9 cellular contexts compared by ENCODE assay signal in the genomic region with DNA sequence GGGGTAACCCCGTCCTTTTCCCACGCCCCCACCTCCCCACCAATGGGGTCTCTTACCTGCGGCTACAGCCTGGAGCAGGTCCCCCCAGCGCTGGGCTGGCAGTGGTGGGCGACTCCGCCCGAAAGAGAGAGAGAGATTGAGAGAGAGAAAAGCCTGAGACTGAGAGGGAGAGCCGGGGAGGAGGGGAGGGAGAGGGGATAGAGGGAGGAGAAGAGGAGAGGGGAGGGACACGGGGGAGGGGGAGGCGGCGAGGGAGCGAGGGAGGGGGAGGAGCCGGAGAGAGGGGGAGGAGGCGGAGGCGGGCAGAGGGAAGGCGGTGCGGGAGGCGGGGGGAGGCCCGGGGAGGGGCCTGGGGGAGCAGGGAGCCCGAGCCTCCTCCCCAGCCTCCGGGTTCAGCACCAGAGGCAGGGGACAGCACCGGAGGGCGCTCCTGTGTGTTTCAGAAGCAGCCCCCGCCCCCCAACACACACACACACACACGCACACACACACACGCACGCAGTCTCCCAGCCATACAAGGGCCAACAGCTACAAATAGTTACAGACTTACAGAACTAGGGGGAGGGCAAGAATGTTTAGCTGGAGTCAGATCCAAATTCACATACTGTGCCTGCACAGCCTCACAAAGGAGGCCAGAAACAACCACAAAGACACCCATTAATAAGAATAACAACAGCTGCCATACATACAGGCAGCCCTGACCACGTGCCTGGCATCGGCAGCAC. TPM values are rescaled to one million over a fixed set of nuclear protein-coding genes. Genes with fewer than 3 reads are reported as not detected.
A peak's percentile ranks its signal among the peaks of the same experiment; 100 is the strongest.
DNase-seq lines count a peak whose midpoint lies in the region; ATAC-seq and TF ChIP-seq lines count a peak whose summit lies in the region.
"Had no signal": no experiment of that assay in that cellular context is flagged by ENCODE, and none has a peak within 500 bp of the region (broad histone marks: within the 10 kb centered on the region; RNA-seq: fewer than 3 reads in every experiment).

A gene with protein sequence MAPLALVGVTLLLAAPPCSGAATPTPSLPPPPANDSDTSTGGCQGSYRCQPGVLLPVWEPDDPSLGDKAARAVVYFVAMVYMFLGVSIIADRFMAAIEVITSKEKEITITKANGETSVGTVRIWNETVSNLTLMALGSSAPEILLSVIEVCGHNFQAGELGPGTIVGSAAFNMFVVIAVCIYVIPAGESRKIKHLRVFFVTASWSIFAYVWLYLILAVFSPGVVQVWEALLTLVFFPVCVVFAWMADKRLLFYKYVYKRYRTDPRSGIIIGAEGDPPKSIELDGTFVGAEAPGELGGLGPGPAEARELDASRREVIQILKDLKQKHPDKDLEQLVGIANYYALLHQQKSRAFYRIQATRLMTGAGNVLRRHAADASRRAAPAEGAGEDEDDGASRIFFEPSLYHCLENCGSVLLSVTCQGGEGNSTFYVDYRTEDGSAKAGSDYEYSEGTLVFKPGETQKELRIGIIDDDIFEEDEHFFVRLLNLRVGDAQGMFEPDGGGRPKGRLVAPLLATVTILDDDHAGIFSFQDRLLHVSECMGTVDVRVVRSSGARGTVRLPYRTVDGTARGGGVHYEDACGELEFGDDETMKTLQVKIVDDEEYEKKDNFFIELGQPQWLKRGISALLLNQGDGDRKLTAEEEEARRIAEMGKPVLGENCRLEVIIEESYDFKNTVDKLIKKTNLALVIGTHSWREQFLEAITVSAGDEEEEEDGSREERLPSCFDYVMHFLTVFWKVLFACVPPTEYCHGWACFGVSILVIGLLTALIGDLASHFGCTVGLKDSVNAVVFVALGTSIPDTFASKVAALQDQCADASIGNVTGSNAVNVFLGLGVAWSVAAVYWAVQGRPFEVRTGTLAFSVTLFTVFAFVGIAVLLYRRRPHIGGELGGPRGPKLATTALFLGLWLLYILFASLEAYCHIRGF (minus strand): TSS at position 161 of the 725 bp plus-strand sequence. CDS start 5,490 bp downstream, outside the sequence.

- peak within 1 kb of the TSS; percentile 10 for H3K9ac ChIP-seq in mesendoderm (ENCODE audit: low read length)

- no peak within 1 kb of the TSS for H3K23ac ChIP-seq in mesendoderm (ENCODE audit: low read length)

- no peak within 1 kb of the TSS for H4K8ac ChIP-seq in mesendoderm (ENCODE audit: low read depth, low read length)

- no peak within 1 kb of the TSS for H3K4me3 Mint-ChIP-seq in activated CD8-positive, alpha-beta T cell treated with anti-CD3 and anti-CD28 coated beads for 36 hours
- H3K4me3 Mint-ChIP-seq: dendritic cell treated with granulocyte-macrophage colony-stimulating factor and Interleukin-4, amounts not matched to agents 40 ng/mL and 50 ng/mL, for 4 days had no signal

- no CpG with 5 or more reads among the region's 29 CpGs for WGBS in mesendoderm (ENCODE audit: extremely low coverage, insufficient coverage, low lambda C conversion rate)

- peak; percentile 90 for ATAC-seq in activated CD8-positive, alpha-beta T cell treated with anti-CD3 and anti-CD28 coated beads for 36 hours
- ATAC-seq in HG02798 (IDR thresholded peaks at IDR 0.05; ENCODE audit: poor library complexity, unreplicated experiment), result no peak

- H3K36me3 ChIP-seq in mesendoderm (ENCODE audit: control insufficient read depth, insufficient read depth, low read length), result no peaks in the 10 kb centered on the region

- H3K18ac ChIP-seq in mesendoderm (ENCODE audit: low read length), result peak within 1 kb of the TSS; percentile 46

- no peaks in the 10 kb centered on the region for H3K4me1 ChIP-seq in mesendoderm (ENCODE audit: control insufficient read depth, low read depth, low read length)

- no peak within 1 kb of the TSS for H3K27ac Mint-ChIP-seq in activated CD8-positive, alpha-beta T cell treated with anti-CD3 and anti-CD28 coated beads for 36 hours
- H3K27ac Mint-ChIP-seq: dendritic cell treated with granulocyte-macrophage colony-stimulating factor and Interleukin-4, amounts not matched to agents 40 ng/mL and 50 ng/mL, for 4 days had no signal

- H3K79me2 ChIP-seq in mesendoderm (ENCODE audit: control insufficient read depth, insufficient read depth, low read length), result no peaks in the 10 kb centered on the region

- H3K4me3 ChIP-seq in mesendoderm (ENCODE audit: low read length), result peak within 1 kb of the TSS; percentile 10

- H3K4me1 Mint-ChIP-seq in activated CD8-positive, alpha-beta T cell treated with anti-CD3 and anti-CD28 coated beads for 36 hours (ENCODE audit: low read depth), result peaks cover 11% of the 10 kb centered on the region

- no peaks in the 10 kb centered on the region for H3K9me3 Mint-ChIP-seq in activated CD8-positive, alpha-beta T cell treated with anti-CD3 and anti-CD28 coated beads for 36 hours
- H3K9me3 Mint-ChIP-seq: dendritic cell treated with granulocyte-macrophage colony-stimulating factor and Interleukin-4, amounts not matched to agents 40 ng/mL and 50 ng/mL, for 4 days had no signal

- intact Hi-C loops in activated CD8-positive, alpha-beta T cell treated with anti-CD3 and anti-CD28 coated beads for 36 hours (cut with micrococcal nuclease), result no loop called here

- H3K27me3 Mint-ChIP-seq in activated CD8-positive, alpha-beta T cell treated with anti-CD3 and anti-CD28 coated beads for 36 hours, result peaks cover 33% of the 10 kb centered on the region

- peak within 1 kb of the TSS; percentile 50 for H3K56ac ChIP-seq in mesendoderm (ENCODE audit: low read length)

- no peaks in the 10 kb centered on the region for H3K79me1 ChIP-seq in mesendoderm (ENCODE audit: low read length)

- no peak within 1 kb of the TSS for H2AK5ac ChIP-seq in mesendoderm (ENCODE audit: low read length)

- peaks cover 1% of the 10 kb centered on the region for H3K36me3 Mint-ChIP-seq in activated CD8-positive, alpha-beta T cell treated with anti-CD3 and anti-CD28 coated beads for 36 hours (ENCODE audit: low read depth)

- H3K4ac ChIP-seq in mesendoderm (ENCODE audit: low read depth, low read length), result no peak within 1 kb of the TSS

- H4K5ac ChIP-seq in mesendoderm (ENCODE audit: low read length), result no peak within 1 kb of the TSS

- H2BK15ac ChIP-seq in mesendoderm (replicated peaks; ENCODE audit: low read depth), result no peak within 1 kb of the TSS

- H2BK120ac ChIP-seq in mesendoderm (ENCODE audit: low read depth, low read length), result no peak within 1 kb of the TSS

- H3K27me3 ChIP-seq in mesendoderm (ENCODE audit: insufficient read depth, low read length, poor library complexity), result no peaks in the 10 kb centered on the region

- no peak within 1 kb of the TSS for H2BK5ac ChIP-seq in mesendoderm (ENCODE audit: low read length)

- TF ChIP-seq CTCF in activated CD8-positive, alpha-beta T cell treated with anti-CD3 and anti-CD28 coated beads for 36 hours (IDR thresholded peaks at IDR 0.05), result no peak

- POLR2A ChIA-PET in activated CD8-positive, alpha-beta T cell treated with anti-CD3 and anti-CD28 coated beads for 36 hours (lab: Charles Lee), result interaction anchor here (1.2 to 1.6 kb wide), 2 partner anchors 13 to 46 kb away, joined by 3 read pairs; no protein-coding TSS in a partner anchor

- CTCF ChIA-PET in activated CD8-positive, alpha-beta T cell treated with anti-CD3 and anti-CD28 coated beads for 36 hours (lab: Charles Lee), result interaction anchor here (0.6 to 0.9 kb wide), 2 partner anchors 12 to 342 kb away, joined by 3 to 4 read pairs; partner anchors contain the start of gene KPTN

- peak within 1 kb of the TSS; percentile 23 for H3K4me2 ChIP-seq in mesendoderm (ENCODE audit: low read length)

- H3K27ac ChIP-seq in mesendoderm (ENCODE audit: low read depth, low read length), result no peak within 1 kb of the TSS

- peak in 2 of 3 experiments; percentile 71 to 78 for DNase-seq in NCI-H1417 (lab: John Stamatoyannopoulos, UW)
- DNase-seq in NCI-H1417 treated with DMSO at 0.1 percent for 48 hours (lab: John Stamatoyannopoulos, UW), result no peak
- DNase-seq in NCI-H226, result peak; percentile 81
- peak; percentile 76 for DNase-seq in activated CD8-positive, alpha-beta T cell treated with anti-CD3 and anti-CD28 coated beads for 36 hours
- DNase-seq in effector CD8-positive, alpha-beta T cell (lab: John Stamatoyannopoulos, UW), result peak; percentile 46
- DNase-seq in mesendoderm, result peak; percentile 96
- peak; percentile 17 for DNase-seq in stimulated activated CD8-positive, alpha-beta memory T cell treated with anti-CD3 and anti-CD28 coated beads, Interleukin-7, amount 100 ng/mL, for 24 hours (ENCODE audit: low read depth)

RNA-seq across cellular contexts. Expression of the gene that starts here (rescaled TPM):
- total RNA-seq in activated CD8-positive, alpha-beta T cell treated with anti-CD3 and anti-CD28 coated beads for 36 hours, result under 1 TPM; 0.18 to 0.43 TPM
- polyA plus RNA-seq in mesendoderm (2013, experiment 1 of 2), result 0.69 TPM
- 0.67 TPM for polyA plus RNA-seq in mesendoderm (2013, experiment 2 of 2)

Comparison
In these comparisons a context has a peak if more than half of its experiments do, and no peak if none do; other contexts are left out.
1. Peak in DNase-seq and ATAC-seq in activated CD8-positive, alpha-beta T cell treated with anti-CD3 and anti-CD28 coated beads for 36 hours; RNA of the gene not detected or under 1 TPM.